Comparison of ENCODE assay signal across 21 cellular contexts in the genomic region with DNA sequence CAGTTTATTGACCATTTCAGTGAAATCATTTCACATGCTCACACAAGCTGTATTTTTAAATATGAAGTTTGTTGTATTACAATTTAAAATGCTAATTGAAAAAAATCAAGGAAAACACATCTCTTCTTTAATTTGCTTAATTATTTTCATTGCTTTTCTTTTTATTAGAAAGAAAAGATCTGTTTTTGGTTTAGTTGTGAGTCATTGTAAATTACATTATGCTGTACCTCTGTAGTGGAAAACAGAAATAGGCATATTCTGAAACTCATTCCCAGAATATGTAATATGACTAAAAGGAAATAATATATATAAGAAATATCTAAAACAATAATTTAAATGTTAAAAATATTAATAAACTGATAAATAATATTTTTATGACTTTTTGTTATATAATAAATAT.
"Had no signal": no experiment of that assay in that cellular context is flagged by ENCODE, and none has a peak within 500 bp of the region (broad histone marks: within the 10 kb centered on the region; RNA-seq: fewer than 3 reads in every experiment).

No MANE protein-coding gene starts in this region.

- DNase-seq: dermis blood vessel endothelial cell; foreskin keratinocyte; head of caudate nucleus; left colon; left ventricle myocardium superior; mesendoderm; naive B cell; occipital lobe; psoas muscle; retina; right lobe of liver; stimulated activated CD4-positive, alpha-beta T cell treated with anti-CD3 and anti-CD28 coated beads, Interleukin-4, amount 100 ng/mL, for 1 hour; stimulated activated CD8-positive, alpha-beta memory T cell treated with anti-CD3 and anti-CD28 coated beads, Interleukin-4, amount 100 ng/mL, for 48 hours; stimulated activated naive CD8-positive, alpha-beta T cell treated with anti-CD3 and anti-CD28 coated beads, Interleukin-15, Interleukin-2, amounts not matched to agents 100 U/mL and 50 U/mL, for 24 hours; tibial artery; upper lobe of left lung; uterus had no signal

- H3K79me2 ChIP-seq: hepatocyte, parathyroid adenoma had no signal

- H3K9me3 ChIP-seq: psoas muscle, right lobe of liver, suprapubic skin, tibial artery, upper lobe of left lung, uterus had no signal

- ATAC-seq: foreskin keratinocyte; left colon; left ventricle myocardium superior; psoas muscle; right lobe of liver; stimulated activated effector memory CD8-positive, alpha-beta T cell treated with anti-CD3 and anti-CD28 coated beads, Interleukin-12 subunit alpha, Interleukin-12 subunit beta, amount 100 ng/mL, for 72 hours; stimulated activated naive CD8-positive, alpha-beta T cell treated with anti-CD3 and anti-CD28 coated beads, Interleukin-15, Interleukin-2, amounts not matched to agents 100 U/mL and 50 U/mL, for 24 hours had no signal

- H3K4me3 ChIP-seq: hepatocyte, psoas muscle, right lobe of liver, suprapubic skin, tibial artery, upper lobe of left lung, uterus had no signal

- H3K9ac ChIP-seq: parathyroid adenoma had no signal

- H3K4me1 ChIP-seq: foreskin keratinocyte, parathyroid adenoma, psoas muscle, right lobe of liver, suprapubic skin, tibial artery, upper lobe of left lung, uterus had no signal

- H3K27ac ChIP-seq: foreskin keratinocyte, hepatocyte, parathyroid adenoma, psoas muscle, right lobe of liver, suprapubic skin, tibial artery, upper lobe of left lung, uterus had no signal

- H3K27me3 ChIP-seq: foreskin keratinocyte, hepatocyte, right lobe of liver, suprapubic skin, tibial artery, upper lobe of left lung, uterus had no signal

- H2AFZ ChIP-seq: hepatocyte, parathyroid adenoma had no signal

- H3K4me2 ChIP-seq: hepatocyte had no signal

- H3K36me3 ChIP-seq: right lobe of liver, suprapubic skin, tibial artery, upper lobe of left lung, uterus had no signal
